ENCODE assay signal across 17 cellular contexts in genomic region chr3:32706348-32707025, GRCh38. TPM values are rescaled to one million over a fixed set of nuclear protein-coding genes. Genes with fewer than 3 reads are reported as not detected.
DNase-seq lines count a peak whose midpoint lies in the region; ATAC-seq, FAIRE-seq and TF ChIP-seq lines count a peak whose summit lies in the region.
"Had no signal": no experiment of that assay in that cellular context is flagged by ENCODE, and none has a peak within 500 bp of the region (broad histone marks: within the 10 kb centered on the region; RNA-seq: fewer than 3 reads in every experiment).

No MANE protein-coding gene starts in this region.

- H2BK120ac ChIP-seq in IMR-90 (ENCODE audit: low read depth, low read length) = no peak overlapping the region

- H3K27ac ChIP-seq in IMR-90 (ENCODE audit: insufficient read depth, low read length) = no peak overlapping the region
- H3K27ac ChIP-seq in naive thymus-derived CD4-positive, alpha-beta T cell (ENCODE audit: low read depth, low read length) = no peak overlapping the region
- H3K27ac ChIP-seq: neural progenitor cell had no signal

- intact Hi-C loops in activated CD4-positive, alpha-beta T cell treated with anti-CD3 and anti-CD28 coated beads, Interleukin-2, amount 10 ng/mL, durations not matched to agents 24 days and 14 days (cut with micrococcal nuclease) = no loop called here
- intact Hi-C loops in IMR-90 (cut with micrococcal nuclease) = no loop called here
- intact Hi-C loops in naive thymus-derived CD4-positive, alpha-beta T cell (cut with micrococcal nuclease) = no loop called here

- no peak for TF ChIP-seq RAD21 in IMR-90 (IDR thresholded peaks at IDR 0.05; ENCODE audit: low read length)

- peaks cover 32% of the 10 kb centered on the region for H3K36me3 Mint-ChIP-seq in activated CD4-positive, alpha-beta T cell treated with anti-CD3 and anti-CD28 coated beads, Interleukin-2, amount 10 ng/mL, durations not matched to agents 24 days and 14 days (ENCODE audit: low read depth)
- peaks cover 11 to 37% (median 26%) of the 10 kb centered on the region in 5 donors for H3K36me3 Mint-ChIP-seq in naive thymus-derived CD4-positive, alpha-beta T cell

- peaks cover 38% of the 10 kb centered on the region for H3K4me1 Mint-ChIP-seq in activated CD4-positive, alpha-beta T cell treated with anti-CD3 and anti-CD28 coated beads, Interleukin-2, amount 10 ng/mL, durations not matched to agents 24 days and 14 days
- H3K4me1 Mint-ChIP-seq in naive thymus-derived CD4-positive, alpha-beta T cell = peaks cover 16 to 56% (median 32%) of the 10 kb centered on the region in 7 donors

- H3K9me3 ChIP-seq in IMR-90 (ENCODE audit: control insufficient read depth, insufficient read depth, low read length) = no peaks in the 10 kb centered on the region
- no peaks in the 10 kb centered on the region for H3K9me3 ChIP-seq in naive thymus-derived CD4-positive, alpha-beta T cell (ENCODE audit: control insufficient read depth in 2 of 3, low read length in 3 of 3)
- H3K9me3 ChIP-seq: transverse colon had no signal

- no peak overlapping the region for H4K5ac ChIP-seq in IMR-90 (ENCODE audit: low read depth, low read length)

- peak overlapping the region; percentile 41 for H3K4me3 Mint-ChIP-seq in activated CD4-positive, alpha-beta T cell treated with anti-CD3 and anti-CD28 coated beads, Interleukin-2, amount 10 ng/mL, durations not matched to agents 24 days and 14 days
- peak overlapping the region in 6 of 10 donors; percentile 7 to 73 (median 34) for H3K4me3 Mint-ChIP-seq in naive thymus-derived CD4-positive, alpha-beta T cell
- H3K4me3 Mint-ChIP-seq: neural progenitor cell had no signal

- H3K9ac ChIP-seq in IMR-90 (ENCODE audit: low read depth, low read length) = no peak overlapping the region
- H3K9ac ChIP-seq: neural progenitor cell had no signal

- peaks cover 8 to 14% of the 10 kb centered on the region in 2 experiments; a peak in 2 of 4 replicates for H3K79me1 ChIP-seq in IMR-90 (ENCODE audit: low read depth in 1 of 2, low read length in 2 of 2)

- H3K36me3 ChIP-seq in IMR-90 (ENCODE audit: control insufficient read depth, insufficient read depth, low read length) = peaks cover 3% of the 10 kb centered on the region; the same call in 1 of the 2 replicates
- H3K36me3 ChIP-seq in bronchial epithelial cell (ENCODE audit: control insufficient read depth, insufficient read depth, low read length) = peaks cover 3% of the 10 kb centered on the region
- peaks cover 0 to 26% (median 13%) of the 10 kb centered on the region in 3 experiments for H3K36me3 ChIP-seq in naive thymus-derived CD4-positive, alpha-beta T cell (ENCODE audit: control insufficient read depth in 2 of 3, insufficient read depth in 3 of 3, low read length in 3 of 3)

- ATAC-seq in IMR-90 (ENCODE audit: low read depth) = peak; percentile 48
- ATAC-seq in naive thymus-derived CD4-positive, alpha-beta T cell = no peak

- no peaks in the 10 kb centered on the region for H3K9me1 ChIP-seq in IMR-90 (ENCODE audit: insufficient read depth, low read length)

- H3K23ac ChIP-seq in IMR-90 (ENCODE audit: low read depth, low read length) = no peak overlapping the region

- no peak overlapping the region for H2BK15ac ChIP-seq in IMR-90 (ENCODE audit: low read depth, low read length)

- dilution Hi-C loops in IMR-90 (cut with HindIII; ENCODE audit: low sequenced_read_pairs, unreplicated experiment) = no loop called here

- H4K8ac ChIP-seq in IMR-90 (ENCODE audit: low read depth in 2 of 2, low read length in 2 of 2) = no peak overlapping the region

- CTCF ChIA-PET in IMR-90 (lab: Yijun Ruan, JAX) = interaction anchor here (0.7 kb wide), 1 partner anchor 29 kb away, joined by 3 read pairs; no protein-coding TSS in a partner anchor
- CTCF ChIA-PET in naive thymus-derived CD4-positive, alpha-beta T cell (lab: Charles Lee) = no interaction called here

- no peaks in the 10 kb centered on the region for H3K27me3 ChIP-seq in IMR-90 (ENCODE audit: control insufficient read depth, insufficient read depth, low read length)
- H3K27me3 ChIP-seq in bronchial epithelial cell (ENCODE audit: control insufficient read depth, insufficient read depth, low read length) = no peaks in the 10 kb centered on the region
- no peaks in the 10 kb centered on the region for H3K27me3 ChIP-seq in naive thymus-derived CD4-positive, alpha-beta T cell (ENCODE audit: control insufficient read depth in 2 of 2, insufficient read depth in 2 of 2, low read length in 2 of 2)
- H3K27me3 ChIP-seq: neural progenitor cell, transverse colon had no signal

- BruUV-seq in IMR-90 (replicated peaks; lab: Mats Ljungman, UMichigan) = no TSS peak

- H3K27ac Mint-ChIP-seq in activated CD4-positive, alpha-beta T cell treated with anti-CD3 and anti-CD28 coated beads, Interleukin-2, amount 10 ng/mL, durations not matched to agents 24 days and 14 days = peak overlapping the region; percentile 70
- H3K27ac Mint-ChIP-seq in naive thymus-derived CD4-positive, alpha-beta T cell = peak overlapping the region in 6 of 9 donors; percentile 1 to 67 (median 32)
- H3K27ac Mint-ChIP-seq: neural progenitor cell had no signal

- peaks cover 2% of the 10 kb centered on the region; the same call in 1 of the 2 replicates for H3K4me1 ChIP-seq in IMR-90 (ENCODE audit: control insufficient read depth, insufficient read depth, low read length)
- H3K4me1 ChIP-seq in naive thymus-derived CD4-positive, alpha-beta T cell (ENCODE audit: control insufficient read depth in 2 of 2, insufficient read depth in 2 of 2, low read length in 2 of 2) = peaks cover 0 to 9% of the 10 kb centered on the region in 2 donors
- H3K4me1 ChIP-seq: neural progenitor cell had no signal

- no CpG with 5 or more reads among the region's 6 CpGs for WGBS in IMR-90 (ENCODE audit: extremely low coverage in 2 of 2, insufficient read length in 1 of 2), 2 experiments

- H3K9me3 Mint-ChIP-seq in activated CD4-positive, alpha-beta T cell treated with anti-CD3 and anti-CD28 coated beads, Interleukin-2, amount 10 ng/mL, durations not matched to agents 24 days and 14 days = no peaks in the 10 kb centered on the region
- peaks cover 0 to under 1% (median 0%) of the 10 kb centered on the region in 11 donors for H3K9me3 Mint-ChIP-seq in naive thymus-derived CD4-positive, alpha-beta T cell
- H3K9me3 Mint-ChIP-seq: neural progenitor cell had no signal

- H2AK5ac ChIP-seq in IMR-90 (ENCODE audit: low read depth, low read length) = no peak overlapping the region

- in situ Hi-C loops in IMR-90 (cut with MboI; ENCODE audit: low sequenced_read_pairs) = no loop called here

- H3K4me3 ChIP-seq in IMR-90 (ENCODE audit: insufficient read depth, low read depth, low read length) = no peak overlapping the region
- no peak overlapping the region for H3K4me3 ChIP-seq in bronchial epithelial cell (ENCODE audit: low read depth, low read length)
- H3K4me3 ChIP-seq in naive thymus-derived CD4-positive, alpha-beta T cell (ENCODE audit: low read length) = no peak overlapping the region
- H3K4me3 ChIP-seq: neural progenitor cell, transverse colon had no signal

- no peak overlapping the region for H2AFZ ChIP-seq in IMR-90 (replicated peaks; ENCODE audit: low read length, poor library complexity)
- H2AFZ ChIP-seq: neural progenitor cell had no signal

- no peak for TF ChIP-seq POLR2A in IMR-90 (IDR thresholded peaks at IDR 0.05; ENCODE audit: low read depth, low read length)

- no peak overlapping the region for H2BK5ac ChIP-seq in IMR-90 (ENCODE audit: low read depth, low read length, poor library complexity, severe bottlenecking)

- no peaks in the 10 kb centered on the region for H3K27me3 Mint-ChIP-seq in activated CD4-positive, alpha-beta T cell treated with anti-CD3 and anti-CD28 coated beads, Interleukin-2, amount 10 ng/mL, durations not matched to agents 24 days and 14 days
- no peaks in the 10 kb centered on the region for H3K27me3 Mint-ChIP-seq in naive thymus-derived CD4-positive, alpha-beta T cell

- FAIRE-seq in bronchial epithelial cell (lab: Jason Lieb, UNC) = no peak
- FAIRE-seq in GM19239 (lab: Jason Lieb, UNC) = no peak

- no peak overlapping the region for H3K14ac ChIP-seq in IMR-90 (replicated peaks; ENCODE audit: low read depth, low read length)

- H2AK9ac ChIP-seq in IMR-90 (replicated peaks; ENCODE audit: low read depth, low read length, poor library complexity) = no peak overlapping the region

- H4K20me1 ChIP-seq in IMR-90 (ENCODE audit: insufficient read depth, low read length) = no peaks in the 10 kb centered on the region

- H2BK20ac ChIP-seq in IMR-90 (ENCODE audit: low read depth, low read length) = no peak overlapping the region

- no peak for TF ChIP-seq CTCF in IMR-90 (conservative IDR thresholded peaks at IDR 0.05; ENCODE audit: low read depth, low read length)
- TF ChIP-seq CTCF in bronchial epithelial cell (IDR thresholded peaks at IDR 0.05; ENCODE audit: insufficient read depth, low read length, severe bottlenecking) = no peak

- DNase-seq in activated CD4-positive, alpha-beta T cell treated with anti-CD3 and anti-CD28 coated beads, Interleukin-2, amount 10 ng/mL, durations not matched to agents 24 days and 14 days = no peak
- no peak for DNase-seq in activated CD4-positive, alpha-beta T cell treated with anti-CD3 and anti-CD28 coated beads for 1 hour
- DNase-seq in IMR-90 (peak; percentile 32), bronchial epithelial cell (ENCODE audit: low read depth) (peak; percentile 29), GM19239 (ENCODE audit: insufficient read length, low spot score) (no peak), HuH-7.5 (ENCODE audit: low spot score) (no peak)
- no peak for DNase-seq in naive thymus-derived CD4-positive, alpha-beta T cell
- no peak for DNase-seq in stimulated activated CD4-positive, alpha-beta T cell treated with anti-CD3 and anti-CD28 coated beads, Interleukin-4, amount 100 ng/mL, for 1 hour
- DNase-seq: activated effector memory CD4-positive, alpha-beta T cell treated with Interleukin-2 at 50 U/mL for 16 hours; caudate nucleus; effector CD4-positive, alpha-beta T cell; foreskin melanocyte; NCI-H187 treated with DMSO at 0.1 percent for 48 hours; NCI-H510A; T1000; transverse colon had no signal

- no peak overlapping the region for H3K56ac ChIP-seq in IMR-90 (ENCODE audit: extremely low read depth, insufficient read depth, low read length)

- no peak overlapping the region for H4K91ac ChIP-seq in IMR-90 (ENCODE audit: insufficient read depth, low read depth, low read length)

- H3K4ac ChIP-seq in IMR-90 (ENCODE audit: low read depth, low read length) = no peak overlapping the region

- no peak overlapping the region for H3K18ac ChIP-seq in IMR-90 (ENCODE audit: low read depth, low read length)

- no peak overlapping the region for H3K4me2 ChIP-seq in IMR-90 (ENCODE audit: low read depth, low read length)
- H3K4me2 ChIP-seq: neural progenitor cell had no signal

- POLR2A ChIA-PET in IMR-90 (lab: Charles Lee; ENCODE audit: unreplicated experiment) = no interaction called here
- POLR2A ChIA-PET in naive thymus-derived CD4-positive, alpha-beta T cell (lab: Charles Lee) = interaction anchor here (0.6 to 1.7 kb wide), 2 partner anchors 23 to 1092 kb away, joined by 3 to 5 read pairs; no protein-coding TSS in a partner anchor

RNA-seq across cellular contexts. Expression of gene CNOT10, which starts 21.5 kb away (rescaled TPM):
- total RNA-seq in activated CD4-positive, alpha-beta T cell treated with anti-CD3 and anti-CD28 coated beads, Interleukin-2, amount 10 ng/mL, durations not matched to agents 24 days and 14 days = 61.0 and 74.4 TPM in 2 replicates
- total RNA-seq in IMR-90 (2012; rRNA removed) (19.4 and 20.4 TPM in 2 replicates), bronchial epithelial cell (20.4 and 22.4 TPM in 2 replicates)
- polyA plus RNA-seq in IMR-90 (2012; rRNA removed) = 15.8 and 19.9 TPM in 2 replicates
- polyA plus RNA-seq in IMR-90 (2012; cell fraction: cytosol; rRNA removed) = 5.3 and 9.9 TPM in 2 replicates
- polyA plus RNA-seq in IMR-90 (2012; cell fraction: nucleus; rRNA removed; ENCODE audit: low replicate concordance) = 5.4 and 18.3 TPM in 2 replicates
- 10 to 100 TPM; 37.9 to 69.4 (median 46.9) TPM for total RNA-seq in naive thymus-derived CD4-positive, alpha-beta T cell
- 10 to 100 TPM; 31.4 to 46.5 TPM for polyA plus RNA-seq in naive thymus-derived CD4-positive, alpha-beta T cell

Comparison
In these comparisons a context has a peak if more than half of its experiments do, and no peak if none do; other contexts are left out.
1. DNase-seq: peak in IMR-90 (single experiment) and bronchial epithelial cell (single experiment); none in activated CD4-positive, alpha-beta T cell treated with anti-CD3 and anti-CD28 coated beads, Interleukin-2, amount 10 ng/mL, durations not matched to agents 24 days and 14 days (single experiment), activated CD4-positive, alpha-beta T cell treated with anti-CD3 and anti-CD28 coated beads for 1 hour (single experiment), naive thymus-derived CD4-positive, alpha-beta T cell (0 of 9), GM19239 (single experiment), stimulated activated CD4-positive, alpha-beta T cell treated with anti-CD3 and anti-CD28 coated beads, Interleukin-4, amount 100 ng/mL, for 1 hour (single experiment) and HuH-7.5 (single experiment).